Comparison of ENCODE assay signal across 18 cellular contexts in the genomic region with DNA sequence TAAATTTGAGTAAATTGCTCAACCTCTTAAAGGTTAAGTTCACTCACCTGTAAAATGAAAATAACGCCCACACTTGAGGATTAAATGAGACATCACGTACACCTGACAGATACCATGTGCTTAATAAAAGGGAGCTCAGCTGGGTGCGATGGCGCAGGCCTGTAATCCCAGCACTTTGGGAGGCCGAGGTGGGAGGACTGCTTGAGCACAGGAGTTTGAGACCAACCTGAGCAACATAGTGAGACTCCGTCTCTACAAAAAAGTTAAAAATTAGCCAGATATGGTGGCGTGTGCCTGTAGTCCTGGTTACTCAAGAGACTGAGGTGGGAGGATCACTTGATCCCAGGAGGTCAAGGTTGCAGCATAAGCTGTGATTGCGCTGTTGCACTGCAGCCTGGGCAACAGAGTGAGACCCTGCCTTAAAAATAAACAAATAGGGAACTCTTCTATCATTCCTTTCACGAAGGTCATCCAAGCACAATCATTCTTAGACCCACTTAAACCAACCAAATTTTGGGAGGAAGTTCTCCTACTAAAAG.
DNase-seq lines count a peak whose midpoint lies in the region; ATAC-seq, FAIRE-seq and TF ChIP-seq lines count a peak whose summit lies in the region.
"Had no signal": no experiment of that assay in that cellular context is flagged by ENCODE, and none has a peak within 500 bp of the region (broad histone marks: within the 10 kb centered on the region; RNA-seq: fewer than 3 reads in every experiment).

No MANE protein-coding gene starts in this region.

- H3K79me1 ChIP-seq in H1 (ENCODE audit: low read depth, low read length), result no peaks in the 10 kb centered on the region

- H2BK120ac ChIP-seq in H1 (replicated peaks; ENCODE audit: low read depth, low read length), result no peak overlapping the region

- H2AK5ac ChIP-seq in H1 (ENCODE audit: low read depth, low read length), result no peak overlapping the region

- POLR2A ChIA-PET in H1 (lab: Charles Lee; ENCODE audit: partially characterized antibody), result no interaction called here

- no peak for TF ChIP-seq RAD21 in H1 (IDR thresholded peaks at IDR 0.05 in 1 of 2, conservative IDR thresholded peaks at IDR 0.05 in 1 of 2; ENCODE audit: low read depth in 2 of 2, low read length in 2 of 2)

- no peak overlapping the region for H3K56ac ChIP-seq in H1 (replicated peaks; ENCODE audit: insufficient read length, low read depth, low read length)

- no peak overlapping the region for H3K23ac ChIP-seq in H1 (ENCODE audit: insufficient read length)

- H3K4me1 ChIP-seq in H1 (replicated peaks in 1 of 4; ENCODE audit: control insufficient read depth in 3 of 4, insufficient read depth in 4 of 4, low read length in 3 of 4), result no peaks in the 10 kb centered on the region
- H3K4me1 ChIP-seq: BLaER1 treated with 17β-estradiol and CSF1 and Interleukin-3, amounts not matched to agents 10 nM and 100 nM; SJCRH30 had no signal

- CTCF ChIA-PET in H1 (lab: Charles Lee; ENCODE audit: partially characterized antibody), result interaction anchor here (1.2 to 2.9 kb wide), 4 partner anchors 9 to 325 kb away, joined by 5 to 9 read pairs (median 6); no protein-coding TSS in a partner anchor

- no peaks in the 10 kb centered on the region for H3K36me3 ChIP-seq in H1 (ENCODE audit: control insufficient read depth in 2 of 4, insufficient read depth in 4 of 4, low read length in 3 of 4)
- H3K36me3 ChIP-seq: BLaER1 treated with 17β-estradiol and CSF1 and Interleukin-3, amounts not matched to agents 10 nM and 100 nM; SJCRH30 had no signal

- TF ChIP-seq EP300 in H1 (IDR thresholded peaks at IDR 0.05; ENCODE audit: borderline replicate concordance in 1 of 2, low read depth in 2 of 2, low read length in 2 of 2), result no peak

- WGBS in H1 (ENCODE audit: extremely low coverage in 1 of 2, insufficient coverage in 1 of 2, insufficient read length in 1 of 2, insufficient replicate concordance in 2 of 2, low coverage in 1 of 2, low lambda C conversion rate in 2 of 2, missing lambda C conversion rate in 1 of 2), 2 experiments, result 90% methylated on average over 9 of the region's 9 CpGs; no CpG with 5 or more reads in 1 of the 2 experiments

- no peak overlapping the region for H3K4me2 ChIP-seq in H1 (ENCODE audit: insufficient read depth in 1 of 2, low read depth in 2 of 2, low read length in 2 of 2)
- H3K4me2 ChIP-seq: BLaER1 treated with 17β-estradiol and CSF1 and Interleukin-3, amounts not matched to agents 10 nM and 100 nM; PC-9 had no signal

- no peak overlapping the region for H2BK5ac ChIP-seq in H1 (ENCODE audit: low read depth, low read length)

- ATAC-seq in left lobe of liver (peak; percentile 53), GM18502 (IDR thresholded peaks at IDR 0.05; ENCODE audit: poor library complexity, unreplicated experiment) (no peak), GM19455 (IDR thresholded peaks at IDR 0.05; ENCODE audit: unreplicated experiment) (no peak), HG02870 (IDR thresholded peaks at IDR 0.05; ENCODE audit: unreplicated experiment) (no peak)

- H3K14ac ChIP-seq in H1 (ENCODE audit: insufficient read length), result no peak overlapping the region

- TF ChIP-seq CTCF in 22Rv1 (IDR thresholded peaks at IDR 0.05), result no peak
- TF ChIP-seq CTCF in H1 (IDR thresholded peaks at IDR 0.05; ENCODE audit: control extremely low read depth in 1 of 3, insufficient read depth in 1 of 3, low read depth in 1 of 3, low read length in 3 of 3), result no peak

- no peak for FAIRE-seq in H1 (lab: Jason Lieb, UNC)
- FAIRE-seq: GM12891, GM18507 had no signal

- no peak overlapping the region for H4K91ac ChIP-seq in H1 (replicated peaks; ENCODE audit: insufficient read length, low read length)

- H3K23me2 ChIP-seq in H1 (ENCODE audit: low read depth, low read length), result no peaks in the 10 kb centered on the region

- H3K9me3 ChIP-seq in H1 (ENCODE audit: insufficient read depth in 2 of 2, low read depth in 1 of 2, low read length in 1 of 2), result no peaks in the 10 kb centered on the region
- H3K9me3 ChIP-seq: BLaER1 treated with 17β-estradiol and CSF1 and Interleukin-3, amounts not matched to agents 10 nM and 100 nM; SJCRH30 had no signal

- no peaks in the 10 kb centered on the region for H3K79me2 ChIP-seq in H1 (ENCODE audit: control insufficient read depth in 1 of 2, insufficient read depth in 2 of 2, low read length in 2 of 2)

- no peak overlapping the region for H2BK20ac ChIP-seq in H1 (ENCODE audit: low read length)

- H2BK12ac ChIP-seq in H1 (ENCODE audit: low read depth, low read length), result no peak overlapping the region

- H3K18ac ChIP-seq in H1 (ENCODE audit: extremely low read depth, low read length), result no peak overlapping the region

- no peak overlapping the region for H2BK15ac ChIP-seq in H1 (ENCODE audit: low read length)

- no peak overlapping the region for H3K4ac ChIP-seq in H1 (replicated peaks; ENCODE audit: insufficient read length, low read depth, low read length)

- H3K9ac ChIP-seq in H1 (replicated peaks in 1 of 4; ENCODE audit: extremely low read depth in 1 of 4, low read depth in 3 of 4, low read length in 3 of 4), result no peak overlapping the region
- H3K9ac ChIP-seq: BLaER1 treated with 17β-estradiol and CSF1 and Interleukin-3, amounts not matched to agents 10 nM and 100 nM had no signal

- TF ChIP-seq POLR2A in H1 (IDR thresholded peaks at IDR 0.05; ENCODE audit: control extremely low read depth in 1 of 2, low read depth in 2 of 2, low read length in 2 of 2), result no peak

- no peaks in the 10 kb centered on the region for H4K20me1 ChIP-seq in H1 (replicated peaks in 1 of 2; ENCODE audit: control insufficient read depth in 1 of 2, insufficient read depth in 2 of 2, low read length in 2 of 2)
- H4K20me1 ChIP-seq: BLaER1 treated with 17β-estradiol and CSF1 and Interleukin-3, amounts not matched to agents 10 nM and 100 nM had no signal

- H3K4me3 ChIP-seq in H1 (ENCODE audit: extremely low read depth in 1 of 4, insufficient read depth in 2 of 4, low read depth in 3 of 4, low read length in 4 of 4), result no peak overlapping the region
- H3K4me3 ChIP-seq: BLaER1 treated with 17β-estradiol and CSF1 and Interleukin-3, amounts not matched to agents 10 nM and 100 nM; PC-9; SJCRH30 had no signal

- H3K27ac ChIP-seq in 22Rv1 (peak overlapping the region; percentile 52), H1 (ENCODE audit: low read depth, low read length) (no peak overlapping the region)
- H3K27ac ChIP-seq: BLaER1 treated with 17β-estradiol and CSF1 and Interleukin-3, amounts not matched to agents 10 nM and 100 nM; PC-9; SJCRH30 had no signal

- H4K5ac ChIP-seq in H1 (ENCODE audit: insufficient read length, low read depth, low read length), result no peak overlapping the region

- H2AFZ ChIP-seq in H1 (ENCODE audit: low read length), result no peak overlapping the region
- H2AFZ ChIP-seq: PC-9 had no signal

- DNase-seq in NCI-H345 treated with DMSO at 0.1 percent for 48 hours (lab: John Stamatoyannopoulos, UW; ENCODE audit: unreplicated experiment) (peak; percentile 20), H1 (ENCODE audit: low read depth in 1 of 2, low spot score in 2 of 2) (no peak), left lobe of liver (ENCODE audit: low spot score) (no peak)
- DNase-seq: GF-D8, GOT3, NCI-H1048, NCI-H1436 treated with DMSO at 0.1 percent for 48 hours, NCI-H2171, NCI-H524, PC-9, SJCRH30 had no signal

- 0 out of 2 replicates have a peak overlapping the region, but pooled peaks have one; percentile 2 for H4K8ac ChIP-seq in H1 (ENCODE audit: extremely low read depth, insufficient read depth, low read length)

- peaks cover 0 to 1% (median 0%) of the 10 kb centered on the region in 4 experiments; a peak in 1 of 7 replicates for H3K27me3 ChIP-seq in H1 (replicated peaks in 1 of 4; ENCODE audit: control insufficient read depth in 3 of 4, extremely low read depth in 1 of 4, insufficient read depth in 3 of 4, low read length in 3 of 4)
- H3K27me3 ChIP-seq: BLaER1 treated with 17β-estradiol and CSF1 and Interleukin-3, amounts not matched to agents 10 nM and 100 nM; SJCRH30 had no signal

TF ChIP-seq in H1, 55 proteins besides CTCF, POLR2A, EP300 and RAD21:
- TF ChIP-seq SAP30 (IDR thresholded peaks at IDR 0.05; ENCODE audit: insufficient read depth, insufficient replicate concordance, low read length) (no peak), NRF1 (IDR thresholded peaks at IDR 0.05; ENCODE audit: low read depth, low read length) (no peak), YY1 (IDR thresholded peaks at IDR 0.05; ENCODE audit: low read depth, low read length) (no peak), SP4 (IDR thresholded peaks at IDR 0.05; ENCODE audit: low read length) (no peak)
